20 cellular contexts compared by ENCODE assay signal in genomic region chr5:10634562-10634961, GRCh38.
A peak's percentile ranks its signal among the peaks of the same experiment; 100 is the strongest.
DNase-seq lines count a peak whose midpoint lies in the region; ATAC-seq and TF ChIP-seq lines count a peak whose summit lies in the region.
"Had no signal": no experiment of that assay in that cellular context is flagged by ENCODE, and none has a peak within 500 bp of the region (broad histone marks: within the 10 kb centered on the region; RNA-seq: fewer than 3 reads in every experiment).

No MANE protein-coding gene starts in this region.

- POLR2A ChIA-PET in activated CD4-positive, alpha-beta memory T cell treated with anti-CD3 and anti-CD28 coated beads, Interleukin-2, amount 10 ng/mL, durations not matched to agents 7 days and 5 days (lab: Charles Lee), result interaction anchor here (0.9 to 3.4 kb wide), 9 partner anchors 11 to 384 kb away, joined by 3 to 16 read pairs (median 6); partner anchors contain the start of genes ATPSCKMT, CCT5 and MARCHF6

- ATAC-seq in activated CD4-positive, CD25-positive, alpha-beta regulatory T cell treated with anti-CD3 and anti-CD28 coated beads, Interleukin-2, amount 50 U/mL, for 24 hours, result peak; percentile 9 to 14
- no peak for ATAC-seq in memory B cell (ENCODE audit: low read depth)
- ATAC-seq: A549, gastrocnemius medialis had no signal

- peaks cover 61% of the 10 kb centered on the region for H3K4me1 Mint-ChIP-seq in CD14-positive monocyte
- H3K4me1 Mint-ChIP-seq in activated CD4-positive, alpha-beta memory T cell treated with anti-CD3 and anti-CD28 coated beads, Interleukin-2, amount 10 ng/mL, durations not matched to agents 7 days and 5 days, result peaks cover 78% of the 10 kb centered on the region
- peaks cover 55% of the 10 kb centered on the region for H3K4me1 Mint-ChIP-seq in memory B cell
- peaks cover 4% of the 10 kb centered on the region for H3K4me1 Mint-ChIP-seq in osteocyte (ENCODE audit: unreplicated experiment)

- H3K27me3 Mint-ChIP-seq in CD14-positive monocyte (ENCODE audit: low read depth in 3 of 3) (peaks cover 2 to 12% (median 2%) of the 10 kb centered on the region in 3 donors), memory B cell (no peaks in the 10 kb centered on the region), osteocyte (ENCODE audit: unreplicated experiment) (peaks cover 4% of the 10 kb centered on the region)
- H3K27me3 Mint-ChIP-seq in activated CD4-positive, alpha-beta memory T cell treated with anti-CD3 and anti-CD28 coated beads, Interleukin-2, amount 10 ng/mL, durations not matched to agents 7 days and 5 days, result no peaks in the 10 kb centered on the region

- no peak overlapping the region for H3K9ac ChIP-seq in trophoblast cell (ENCODE audit: low read length)

- WGBS in trophoblast cell (ENCODE audit: extremely low coverage, insufficient coverage, insufficient read length), result no CpG with 5 or more reads among the region's 2 CpGs

- no peak overlapping the region for H3K4me3 ChIP-seq in trophoblast cell (ENCODE audit: low read depth, low read length)
- H3K4me3 ChIP-seq: A549, esophagus muscularis mucosa, gastrocnemius medialis, ovary, right atrium auricular region, testis had no signal

- H3K4me2 ChIP-seq in trophoblast cell (ENCODE audit: low read length), result no peak overlapping the region
- H3K4me2 ChIP-seq: A549 had no signal

- CTCF ChIA-PET in activated CD4-positive, alpha-beta memory T cell treated with anti-CD3 and anti-CD28 coated beads, Interleukin-2, amount 10 ng/mL, durations not matched to agents 7 days and 5 days (lab: Charles Lee), result interaction anchor here (0.8 to 3.7 kb wide), 5 partner anchors 7 to 281 kb away, joined by 3 to 25 read pairs (median 4); partner anchors contain the start of gene MARCHF6

- no peak overlapping the region for H2BK5ac ChIP-seq in trophoblast cell (ENCODE audit: low read depth, low read length, poor library complexity)

- no peak overlapping the region for H2AK5ac ChIP-seq in trophoblast cell (ENCODE audit: low read length)

- DNase-seq in activated CD4-positive, CD25-positive, alpha-beta regulatory T cell treated with anti-CD3 and anti-CD28 coated beads, Interleukin-2, amount 50 U/mL, for 72 hours, result no peak
- DNase-seq in CD14-positive monocyte (ENCODE audit: low spot score) (no peak), memory B cell (ENCODE audit: low spot score in 2 of 2) (no peak), trophoblast cell (no peak), osteocyte (ENCODE audit: extremely low spot score, unreplicated experiment) (no peak), cortex of kidney (lab: John Stamatoyannopoulos, UW) (no peak)
- no peak for DNase-seq in activated CD4-positive, alpha-beta memory T cell treated with anti-CD3 and anti-CD28 coated beads, Interleukin-2, amount 10 ng/mL, durations not matched to agents 7 days and 5 days
- DNase-seq: DMS 273 treated with DMSO at 0.1 percent for 48 hours, gastrocnemius medialis, GOT3, NCI-H1930, NCI-H82, ovary, testis, WERI-Rb-1 had no signal

- H3K79me1 ChIP-seq in trophoblast cell (ENCODE audit: low read length), result no peaks in the 10 kb centered on the region

- no peak overlapping the region for H2BK120ac ChIP-seq in trophoblast cell (ENCODE audit: insufficient read depth, low read length, poor library complexity)

- H3K36me3 ChIP-seq in trophoblast cell (ENCODE audit: control insufficient read depth in 1 of 2, insufficient read depth in 2 of 2, low read length in 2 of 2), result peaks cover 5% of the 10 kb centered on the region in 2 experiments
- H3K36me3 ChIP-seq: esophagus muscularis mucosa, gastrocnemius medialis, ovary, right atrium auricular region had no signal

- H3K4me3 Mint-ChIP-seq in CD14-positive monocyte (no peak overlapping the region), memory B cell (peak overlapping the region; percentile 80), osteocyte (ENCODE audit: unreplicated experiment) (no peak overlapping the region)
- H3K4me3 Mint-ChIP-seq in activated CD4-positive, alpha-beta memory T cell treated with anti-CD3 and anti-CD28 coated beads, Interleukin-2, amount 10 ng/mL, durations not matched to agents 7 days and 5 days, result no peak overlapping the region

- H4K91ac ChIP-seq in trophoblast cell (ENCODE audit: low read depth, low read length), result no peak overlapping the region

- H3K79me2 ChIP-seq in trophoblast cell (ENCODE audit: control insufficient read depth, insufficient read depth, low read length, poor library complexity), result no peaks in the 10 kb centered on the region

- no peak overlapping the region for H4K8ac ChIP-seq in trophoblast cell (ENCODE audit: low read depth, low read length)

- no peak overlapping the region for H2AFZ ChIP-seq in trophoblast cell (ENCODE audit: insufficient read depth, low read length, poor library complexity)

- no peak for TF ChIP-seq CTCF in CD14-positive monocyte (IDR thresholded peaks at IDR 0.05)
- TF ChIP-seq CTCF in osteocyte (IDR thresholded peaks at IDR 0.05), result no peak

- H3K4me1 ChIP-seq in trophoblast cell (ENCODE audit: control insufficient read depth in 1 of 2, insufficient read depth in 2 of 2, low read length in 2 of 2), result peaks cover 0 to 3% of the 10 kb centered on the region in 2 experiments
- H3K4me1 ChIP-seq: gastrocnemius medialis, right atrium auricular region, testis had no signal

- H3K36me3 Mint-ChIP-seq in CD14-positive monocyte (peaks cover 5 to 7% of the 10 kb centered on the region in 2 donors), memory B cell (peaks cover 12% of the 10 kb centered on the region), osteocyte (ENCODE audit: unreplicated experiment) (no peaks in the 10 kb centered on the region)
- peaks cover 23% of the 10 kb centered on the region for H3K36me3 Mint-ChIP-seq in activated CD4-positive, alpha-beta memory T cell treated with anti-CD3 and anti-CD28 coated beads, Interleukin-2, amount 10 ng/mL, durations not matched to agents 7 days and 5 days (ENCODE audit: low read depth)

- H3K27ac Mint-ChIP-seq in CD14-positive monocyte (peak overlapping the region in 5 of 7 donors; percentile 87 to 99 (median 97)), memory B cell (peak overlapping the region; percentile 99), osteocyte (ENCODE audit: unreplicated experiment) (no peak overlapping the region)
- H3K27ac Mint-ChIP-seq in activated CD4-positive, alpha-beta memory T cell treated with anti-CD3 and anti-CD28 coated beads, Interleukin-2, amount 10 ng/mL, durations not matched to agents 7 days and 5 days, result peak overlapping the region; percentile 97

- no peak overlapping the region for H3K4ac ChIP-seq in trophoblast cell (ENCODE audit: low read depth, low read length)

- H3K9me3 ChIP-seq in trophoblast cell (ENCODE audit: insufficient read depth, low read depth, low read length), result peaks cover 3% of the 10 kb centered on the region
- H3K9me3 ChIP-seq: A549, esophagus muscularis mucosa, gastrocnemius medialis, ovary, right atrium auricular region, testis had no signal

- H3K18ac ChIP-seq in trophoblast cell (ENCODE audit: low read length), result no peak overlapping the region

- H3K23ac ChIP-seq in trophoblast cell (ENCODE audit: low read length), result no peak overlapping the region

- intact Hi-C loops in CD14-positive monocyte (cut with micrococcal nuclease), result loop anchor here (5.0 to 10.0 kb wide), 5 partner anchors 128 to 370 kb away; partner anchors contain the start of genes DAP (in 2 of the 2) and MARCHF6 (in 1 of the 2)

- H3K27me3 ChIP-seq in trophoblast cell (ENCODE audit: insufficient read depth, low read length), result no peaks in the 10 kb centered on the region
- H3K27me3 ChIP-seq: gastrocnemius medialis, ovary, right atrium auricular region, testis had no signal

- peaks cover 5 to 12% (median 8%) of the 10 kb centered on the region in 7 donors for H3K9me3 Mint-ChIP-seq in CD14-positive monocyte
- peaks cover 6% of the 10 kb centered on the region for H3K9me3 Mint-ChIP-seq in activated CD4-positive, alpha-beta memory T cell treated with anti-CD3 and anti-CD28 coated beads, Interleukin-2, amount 10 ng/mL, durations not matched to agents 7 days and 5 days
- H3K9me3 Mint-ChIP-seq in memory B cell, result peaks cover 9% of the 10 kb centered on the region
- H3K9me3 Mint-ChIP-seq in osteocyte (ENCODE audit: unreplicated experiment), result no peaks in the 10 kb centered on the region

- no peak overlapping the region for H3K14ac ChIP-seq in trophoblast cell (ENCODE audit: low read length)

- no peak overlapping the region for H3K27ac ChIP-seq in trophoblast cell (ENCODE audit: low read depth, low read length)
- H3K27ac ChIP-seq: A549, C4-2B, esophagus muscularis mucosa, gastrocnemius medialis, ovary, right atrium auricular region, testis, WERI-Rb-1 had no signal

- H2BK12ac ChIP-seq in trophoblast cell (ENCODE audit: low read length), result no peak overlapping the region

- no peak overlapping the region for H4K12ac ChIP-seq in trophoblast cell (ENCODE audit: low read depth, low read length)
